Comparison of ENCODE assay signal across 30 cellular contexts in genomic region chr11:103491777-103492176, GRCh38.
DNase-seq lines count a peak whose midpoint lies in the region; ATAC-seq, FAIRE-seq and TF ChIP-seq lines count a peak whose summit lies in the region.
"Had no signal": no experiment of that assay in that cellular context is flagged by ENCODE, and none has a peak within 500 bp of the region (broad histone marks: within the 10 kb centered on the region; RNA-seq: fewer than 3 reads in every experiment).

No MANE protein-coding gene starts in this region.

- no peak for TF ChIP-seq CTCF in bronchial epithelial cell (IDR thresholded peaks at IDR 0.05; ENCODE audit: insufficient read depth, low read length, severe bottlenecking)

- intact Hi-C loops in sciatic nerve (cut with DNase I) = no loop called here

- peak overlapping the region; percentile 51 for H3K27ac ChIP-seq in HUES6 (ENCODE audit: low read depth, low read length)
- H3K27ac ChIP-seq: gastrocnemius medialis, hepatocyte, KMS-11, right lobe of liver, thyroid gland had no signal

- H3K27me3 ChIP-seq in HUES6 (ENCODE audit: control insufficient read depth, insufficient read depth, low read length) (no peaks in the 10 kb centered on the region), bronchial epithelial cell (ENCODE audit: control insufficient read depth, insufficient read depth, low read length) (no peaks in the 10 kb centered on the region)
- H3K27me3 ChIP-seq: gastrocnemius medialis, hepatocyte, right lobe of liver, thyroid gland had no signal

- DNase-seq in EH (ENCODE audit: low read depth) (peak; percentile 25), bronchial epithelial cell (ENCODE audit: low read depth) (peak; percentile 65), iPS DF 4.7 (ENCODE audit: extremely low read depth, low spot score) (peak; percentile 46), foreskin melanocyte (no peak), sciatic nerve (ENCODE audit: low spot score) (no peak), SK-N-DZ (ENCODE audit: low spot score) (no peak), LoVo (ENCODE audit: low spot score) (no peak)
- DNase-seq: activated B cell treated with CpG ODN at 0.5 μM for 24 hours; activated CD4-positive, alpha-beta T cell treated with anti-CD3 and anti-CD28 coated beads, Interleukin-2, amount 10 ng/mL, durations not matched to agents 7 days and 5 days; activated gamma-delta T cell treated with Interleukin-2 at 50 U/mL for 16 hours; activated naive CD8-positive, alpha-beta T cell treated with anti-CD3 and anti-CD28 coated beads, Interleukin-2, amount 50 U/mL, for 24 hours; activated T-cell treated with anti-CD3 and anti-CD28 coated beads, Interleukin-2, amount 50 U/mL, for 4 hours; central memory CD4-positive, alpha-beta T cell; DMS79 treated with DMSO at 0.1 percent for 48 hours; gastrocnemius medialis; kidney; midbrain; naive thymus-derived CD4-positive, alpha-beta T cell; NCI-H1930; NCI-H524 treated with DMSO at 0.1 percent for 48 hours; NK-92 treated with Interleukin-12 subunit alpha and Interleukin-12 subunit beta, amount 100 ng/mL, for 24 hours; right lobe of liver; stimulated activated CD4-positive, alpha-beta T cell treated with anti-CD3 and anti-CD28 coated beads, Interleukin-2, amount 100 ng/mL, for 48 hours; stimulated activated naive CD8-positive, alpha-beta T cell treated with anti-CD3 and anti-CD28 coated beads, Interleukin-15, amount 100 ng/mL, for 72 hours; thyroid gland had no signal

- H3K4me3 ChIP-seq in HUES6 (ENCODE audit: low read depth, low read length) (no peak overlapping the region), bronchial epithelial cell (ENCODE audit: low read depth, low read length) (no peak overlapping the region)
- H3K4me3 ChIP-seq: gastrocnemius medialis, hepatocyte, right lobe of liver, thyroid gland had no signal

- H3K36me3 ChIP-seq in HUES6 (ENCODE audit: control insufficient read depth, insufficient read depth, low read length) (no peaks in the 10 kb centered on the region), bronchial epithelial cell (ENCODE audit: control insufficient read depth, insufficient read depth, low read length) (no peaks in the 10 kb centered on the region)
- H3K36me3 ChIP-seq: gastrocnemius medialis, right lobe of liver, thyroid gland had no signal

- peaks cover 17% of the 10 kb centered on the region; the same call in 1 of the 2 replicates for H3K4me1 ChIP-seq in HUES6 (ENCODE audit: control insufficient read depth, insufficient read depth, low read length)
- H3K4me1 ChIP-seq: gastrocnemius medialis, right lobe of liver, thyroid gland had no signal

- no peak for FAIRE-seq in bronchial epithelial cell (lab: Jason Lieb, UNC)
- FAIRE-seq: A204.1, H54, kidney had no signal

- peaks cover 25% of the 10 kb centered on the region for H3K9me3 ChIP-seq in HUES6 (ENCODE audit: control insufficient read depth, insufficient read depth, low read depth, low read length)
- H3K9me3 ChIP-seq: gastrocnemius medialis, right lobe of liver, thyroid gland had no signal

- no peak for ATAC-seq in sciatic nerve
- ATAC-seq: activated naive CD8-positive, alpha-beta T cell treated with anti-CD3 and anti-CD28 coated beads, Interleukin-2, amount 50 U/mL, for 24 hours; activated T-cell treated with anti-CD3 and anti-CD28 coated beads, Interleukin-2, amount 50 U/mL, for 4 hours; gastrocnemius medialis; naive thymus-derived CD4-positive, alpha-beta T cell; right lobe of liver; stimulated activated naive CD8-positive, alpha-beta T cell treated with anti-CD3 and anti-CD28 coated beads, Interleukin-15, amount 100 ng/mL, for 72 hours had no signal

- H3K9ac ChIP-seq in HUES6 (ENCODE audit: low read length) = no peak overlapping the region
- H3K9ac ChIP-seq: KMS-11 had no signal

Comparison
In these comparisons a context has a peak if more than half of its experiments do, and no peak if none do; other contexts are left out.
1. DNase-seq: peak in EH (single experiment), bronchial epithelial cell (single experiment) and iPS DF 4.7 (single experiment); none in foreskin melanocyte (single experiment), sciatic nerve (single experiment), SK-N-DZ (single experiment) and LoVo (single experiment).